Comparison of ENCODE assay signal across 12 cellular contexts in genomic region chr5:119336846-119337564, GRCh38. TPM values are rescaled to one million over a fixed set of nuclear protein-coding genes. Genes with fewer than 3 reads are reported as not detected.
DNase-seq lines count a peak whose midpoint lies in the region; ATAC-seq, FAIRE-seq and TF ChIP-seq lines count a peak whose summit lies in the region.
"Had no signal": no experiment of that assay in that cellular context is flagged by ENCODE, and none has a peak within 500 bp of the region (broad histone marks: within the 10 kb centered on the region; RNA-seq: fewer than 3 reads in every experiment).

No MANE protein-coding gene starts in this region.

- peaks cover 79% of the 10 kb centered on the region for H3K4me1 Mint-ChIP-seq in T-helper 2 cell treated with Interferon-gamma antibody and Interleukin-4, amounts not matched to agents 5 μg/mL and 100 μg/mL, for 36 hours (ENCODE audit: low read depth)
- peaks cover 99% of the 10 kb centered on the region for H3K4me1 Mint-ChIP-seq in activated B cell treated with CpG ODN at 0.5 μM for 24 hours
- H3K4me1 Mint-ChIP-seq in naive thymus-derived CD8-positive, alpha-beta T cell = peaks cover 56 to 99% (median 95%) of the 10 kb centered on the region in 4 donors
- H3K4me1 Mint-ChIP-seq: neural crest cell had no signal

- H3K36me3 Mint-ChIP-seq in T-helper 2 cell treated with Interferon-gamma antibody and Interleukin-4, amounts not matched to agents 5 μg/mL and 100 μg/mL, for 36 hours (ENCODE audit: low read depth) = peaks cover 46% of the 10 kb centered on the region
- H3K36me3 Mint-ChIP-seq in activated B cell treated with CpG ODN at 0.5 μM for 24 hours (ENCODE audit: low read depth) = peaks cover 3% of the 10 kb centered on the region
- peaks cover 0 to 8% (median 0%) of the 10 kb centered on the region in 3 donors for H3K36me3 Mint-ChIP-seq in naive thymus-derived CD8-positive, alpha-beta T cell

- peak; percentile 4 for ATAC-seq in activated B cell treated with CpG ODN at 0.5 μM for 24 hours (ENCODE audit: low read depth)
- ATAC-seq in naive thymus-derived CD8-positive, alpha-beta T cell = no peak

- no peak for DNase-seq in T-helper 2 cell treated with Interferon-gamma antibody and Interleukin-4, amounts not matched to agents 5 μg/mL and 100 μg/mL, for 36 hours (ENCODE audit: low spot score)
- no peak for DNase-seq in T-helper 2 cell
- DNase-seq in GM19239 (ENCODE audit: insufficient read length, low spot score) = no peak
- no peak for DNase-seq in activated B cell treated with CpG ODN at 0.5 μM for 24 hours
- DNase-seq in naive thymus-derived CD8-positive, alpha-beta T cell = no peak
- DNase-seq in activated effector memory CD4-positive, alpha-beta T cell treated with anti-CD3 and anti-CD28 coated beads, Interleukin-2, amount 50 U/mL, for 16 hours = no peak
- no peak for DNase-seq in NCI-H82 treated with DMSO at 0.1 percent for 48 hours (lab: John Stamatoyannopoulos, UW; ENCODE audit: unreplicated experiment)
- DNase-seq in cortex of kidney (lab: John Stamatoyannopoulos, UW) = no peak
- DNase-seq: caudate nucleus; NCI-H446; stimulated activated CD4-positive, alpha-beta T cell treated with anti-CD3 and anti-CD28 coated beads, Interleukin-12 subunit alpha, Interleukin-12 subunit beta, amount 100 ng/mL, for 4 hours had no signal

- TF ChIP-seq CTCF in activated B cell treated with CpG ODN at 0.5 μM for 24 hours (IDR thresholded peaks at IDR 0.05) = no peak

- intact Hi-C loops in activated B cell treated with CpG ODN at 0.5 μM for 24 hours (cut with micrococcal nuclease) = loop anchor here (1.0 kb wide), 2 partner anchors 9 to 60 kb away; no protein-coding TSS in a partner anchor

- peak overlapping the region; percentile 86 for H3K4me3 Mint-ChIP-seq in T-helper 2 cell treated with Interferon-gamma antibody and Interleukin-4, amounts not matched to agents 5 μg/mL and 100 μg/mL, for 36 hours
- peak overlapping the region; percentile 39 for H3K4me3 Mint-ChIP-seq in activated B cell treated with CpG ODN at 0.5 μM for 24 hours
- H3K4me3 Mint-ChIP-seq in naive thymus-derived CD8-positive, alpha-beta T cell = peak overlapping the region; percentile 34 to 82 (median 76)
- H3K4me3 Mint-ChIP-seq: neural crest cell had no signal

- CTCF ChIA-PET in activated B cell treated with CpG ODN at 0.5 μM for 24 hours (lab: Charles Lee) = interaction anchor here (0.9 to 4.9 kb wide), 8 partner anchors 9 to 75 kb away, joined by 3 to 34 read pairs (median 3); partner anchors contain the start of gene TNFAIP8

- FAIRE-seq in GM19239 (lab: Jason Lieb, UNC) = peak; percentile 68

- H3K27me3 Mint-ChIP-seq in T-helper 2 cell treated with Interferon-gamma antibody and Interleukin-4, amounts not matched to agents 5 μg/mL and 100 μg/mL, for 36 hours (ENCODE audit: low read depth) = no peaks in the 10 kb centered on the region
- no peaks in the 10 kb centered on the region for H3K27me3 Mint-ChIP-seq in activated B cell treated with CpG ODN at 0.5 μM for 24 hours
- no peaks in the 10 kb centered on the region for H3K27me3 Mint-ChIP-seq in naive thymus-derived CD8-positive, alpha-beta T cell

- POLR2A ChIA-PET in activated B cell treated with CpG ODN at 0.5 μM for 24 hours (lab: Charles Lee) = interaction anchor here (0.7 to 18.3 kb wide), 14 partner anchors 8 to 319 kb away, joined by 3 to 388 read pairs (median 3); partner anchors contain the start of genes DMXL1 and TNFAIP8
- POLR2A ChIA-PET in naive thymus-derived CD8-positive, alpha-beta T cell (lab: Charles Lee) = interaction anchor here (0.8 to 5.7 kb wide), 26 partner anchors 11 to 266 kb away, joined by 3 to 24 read pairs (median 5); partner anchors contain the start of genes DMXL1 and TNFAIP8

- peak overlapping the region; percentile 94 for H3K27ac Mint-ChIP-seq in T-helper 2 cell treated with Interferon-gamma antibody and Interleukin-4, amounts not matched to agents 5 μg/mL and 100 μg/mL, for 36 hours
- H3K27ac Mint-ChIP-seq in activated B cell treated with CpG ODN at 0.5 μM for 24 hours = peak overlapping the region; percentile 96
- peak overlapping the region; percentile 83 to 99 (median 96) for H3K27ac Mint-ChIP-seq in naive thymus-derived CD8-positive, alpha-beta T cell

- no peaks in the 10 kb centered on the region for H3K9me3 Mint-ChIP-seq in T-helper 2 cell treated with Interferon-gamma antibody and Interleukin-4, amounts not matched to agents 5 μg/mL and 100 μg/mL, for 36 hours
- H3K9me3 Mint-ChIP-seq in activated B cell treated with CpG ODN at 0.5 μM for 24 hours = no peaks in the 10 kb centered on the region
- peaks cover 0 to 4% (median 0%) of the 10 kb centered on the region in 9 donors for H3K9me3 Mint-ChIP-seq in naive thymus-derived CD8-positive, alpha-beta T cell
- H3K9me3 Mint-ChIP-seq: neural crest cell had no signal

RNA-seq across cellular contexts. Expression of gene TNFAIP8, which starts 18.8 kb away (rescaled TPM):
- total RNA-seq in activated B cell treated with CpG ODN at 0.5 μM for 24 hours = 135 and 149 TPM in 2 replicates
- 100 to 1,000 TPM; 176 to 177 TPM for total RNA-seq in naive thymus-derived CD8-positive, alpha-beta T cell
- polyA plus RNA-seq in naive thymus-derived CD8-positive, alpha-beta T cell = 100 to 1,000 TPM; 175 to 220 (median 188) TPM
